1 cellular context compared by ENCODE assay signal in the genomic region with DNA sequence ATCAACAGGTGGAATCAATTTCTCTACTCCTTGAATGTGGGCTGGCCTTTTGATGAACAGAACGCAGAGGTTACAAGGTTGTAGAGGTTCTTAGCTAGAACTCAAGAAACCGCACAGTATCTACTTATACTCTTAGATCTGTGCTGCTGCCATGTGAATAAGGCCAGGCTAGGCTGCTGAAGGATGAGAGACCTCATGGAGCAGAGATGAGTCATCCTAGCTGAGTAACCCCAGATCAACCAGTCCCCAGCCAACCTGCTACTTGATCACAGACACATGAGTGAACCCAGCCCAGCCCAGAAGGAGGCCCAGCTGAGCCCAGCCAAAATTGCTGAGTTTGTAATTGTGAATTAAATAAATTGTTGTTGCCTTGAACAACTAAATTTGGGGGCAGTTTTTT.
A peak's percentile ranks its signal among the peaks of the same experiment; 100 is the strongest.
TF ChIP-seq lines count a peak whose summit lies in the region.

No MANE protein-coding gene starts in this region.

TF ChIP-seq in IMR-90, 13 proteins besides CTCF, POLR2A, EP300 and RAD21:
- TF ChIP-seq MAFK (IDR thresholded peaks at IDR 0.05; ENCODE audit: low read depth, low read length) (peak; percentile 41; the same call in 1 of the 2 replicates), MAZ (IDR thresholded peaks at IDR 0.05; ENCODE audit: borderline replicate concordance, low read depth, low read length) (no peak), FOS (IDR thresholded peaks at IDR 0.05; ENCODE audit: low read depth, low read length) (peak; percentile 14; the same call in 1 of the 2 replicates)
